Comparison of ENCODE assay signal across 18 cellular contexts in the genomic region with DNA sequence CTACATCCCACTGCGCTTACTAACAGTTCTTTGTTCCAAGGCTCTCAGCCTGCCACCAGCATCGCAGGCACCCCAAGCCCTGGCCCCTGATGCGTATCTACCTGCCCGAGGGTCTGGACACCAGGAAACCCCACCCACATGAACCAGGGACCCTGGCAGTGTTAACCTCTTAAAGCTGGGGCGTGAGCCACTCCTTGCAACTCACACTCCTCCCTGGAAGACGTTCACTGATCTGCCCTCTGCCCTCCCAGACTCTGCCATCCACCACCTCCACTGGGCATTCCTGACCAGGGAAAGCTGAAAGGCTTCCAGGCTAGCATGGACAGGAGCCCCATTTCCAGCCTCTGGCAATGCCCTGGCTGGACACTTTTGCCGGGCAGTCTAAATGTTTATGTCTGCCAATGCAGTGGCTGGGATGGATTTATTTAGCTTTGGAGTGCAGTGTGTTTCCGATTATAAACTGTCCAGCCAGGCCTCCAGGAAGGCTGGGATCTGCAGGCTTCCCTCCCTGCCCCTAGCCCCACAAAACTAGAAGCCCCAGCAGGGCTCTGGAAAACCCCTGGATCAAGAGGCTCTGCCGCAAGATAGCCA.
"Had no signal": no experiment of that assay in that cellular context is flagged by ENCODE, and none has a peak within 500 bp of the region (broad histone marks: within the 10 kb centered on the region; RNA-seq: fewer than 3 reads in every experiment).

No MANE protein-coding gene starts in this region.

- H3K4me3 ChIP-seq: sigmoid colon, tibial nerve, uterus had no signal

- H3K36me3 ChIP-seq: uterus had no signal

- DNase-seq: activated B cell treated with CpG ODN at 0.5 μM for 24 hours; activated CD4-positive, alpha-beta T cell treated with anti-CD3 and anti-CD28 coated beads for 48 hours; activated CD8-positive, alpha-beta T cell treated with anti-CD3 and anti-CD28 coated beads for 36 hours; activated naive CD4-positive, alpha-beta T cell; activated naive CD8-positive, alpha-beta T cell treated with anti-CD3 and anti-CD28 coated beads for 36 hours; activated T-cell treated with anti-CD3 and anti-CD28 coated beads, Interleukin-2, amount 50 U/mL, for 1 hour; amygdala; caudate nucleus; mesendoderm; sigmoid colon; stimulated activated CD8-positive, alpha-beta memory T cell treated with anti-CD3 and anti-CD28 coated beads, Interleukin-4, amount 100 ng/mL, for 48 hours; stimulated activated naive CD4-positive, alpha-beta T cell treated with Interleukin-2 at 50 U/mL for 16 hours; substantia nigra; T-helper 1 cell; T-helper 9 cell; uterus had no signal

- ATAC-seq: activated CD8-positive, alpha-beta T cell treated with anti-CD3 and anti-CD28 coated beads for 36 hours; activated T-helper 17 cell treated with anti-CD3 and anti-CD28 coated beads, Interleukin-2, amount 50 U/mL, for 72 hours had no signal

- H3K27me3 ChIP-seq: sigmoid colon, tibial nerve, uterus had no signal

- H3K27ac ChIP-seq: sigmoid colon had no signal

- H3K9me3 ChIP-seq: sigmoid colon, tibial nerve, uterus had no signal
